1 cellular context compared by ENCODE assay signal in the genomic region with DNA sequence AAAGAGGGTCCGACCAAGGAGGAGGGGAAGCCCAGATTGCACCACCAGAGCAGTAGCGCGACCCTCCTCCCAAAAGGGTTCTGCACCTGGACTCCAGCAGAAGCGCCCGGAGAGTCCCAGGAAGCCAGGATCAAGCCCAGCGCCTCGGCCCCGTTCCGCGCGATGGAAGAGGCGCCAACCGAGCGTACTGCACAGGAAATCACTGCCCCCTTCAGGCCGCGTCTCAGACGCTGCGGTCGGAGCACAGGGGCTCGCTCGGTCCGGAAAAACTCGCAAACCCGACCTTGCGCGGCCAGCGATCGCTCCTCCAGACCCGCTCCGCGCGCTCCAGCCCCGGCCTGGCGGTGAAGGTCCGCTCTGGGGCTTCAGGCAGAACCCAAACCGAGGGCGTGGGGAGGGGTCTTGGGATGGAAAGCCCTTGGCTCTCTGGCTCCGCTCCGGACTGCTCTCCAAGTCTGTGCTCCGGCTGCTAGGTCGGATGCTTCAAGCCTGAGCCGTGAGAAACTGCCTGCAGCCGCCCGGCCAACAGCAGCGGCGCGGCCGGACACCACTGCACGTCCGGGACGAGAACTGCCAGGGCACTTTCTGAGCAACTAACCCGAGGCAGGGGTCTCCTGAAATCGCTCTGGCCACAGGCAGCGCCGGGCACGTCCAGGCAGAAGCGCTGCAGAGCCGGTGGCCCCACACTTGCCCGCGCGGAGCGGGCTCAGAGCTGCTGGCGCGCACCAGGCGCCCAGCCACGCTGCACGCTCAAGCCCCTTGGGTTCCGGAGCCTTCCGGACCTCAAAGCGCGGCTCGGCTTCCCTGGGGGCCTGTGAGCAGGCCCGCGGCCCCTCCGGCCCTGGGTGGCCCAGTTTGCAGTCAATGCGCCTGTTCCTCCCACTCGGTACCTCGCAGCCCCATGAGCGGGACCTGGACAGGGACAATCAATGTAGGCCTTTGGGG.
A peak's percentile ranks its signal among the peaks of the same experiment; 100 is the strongest.
TF ChIP-seq lines count a peak whose summit lies in the region.

No MANE protein-coding gene starts in this region.

TF ChIP-seq in K562, 482 proteins besides CTCF, POLR2A, EP300 and RAD21 (continues in another document):
- TF ChIP-seq, protein P1, sequence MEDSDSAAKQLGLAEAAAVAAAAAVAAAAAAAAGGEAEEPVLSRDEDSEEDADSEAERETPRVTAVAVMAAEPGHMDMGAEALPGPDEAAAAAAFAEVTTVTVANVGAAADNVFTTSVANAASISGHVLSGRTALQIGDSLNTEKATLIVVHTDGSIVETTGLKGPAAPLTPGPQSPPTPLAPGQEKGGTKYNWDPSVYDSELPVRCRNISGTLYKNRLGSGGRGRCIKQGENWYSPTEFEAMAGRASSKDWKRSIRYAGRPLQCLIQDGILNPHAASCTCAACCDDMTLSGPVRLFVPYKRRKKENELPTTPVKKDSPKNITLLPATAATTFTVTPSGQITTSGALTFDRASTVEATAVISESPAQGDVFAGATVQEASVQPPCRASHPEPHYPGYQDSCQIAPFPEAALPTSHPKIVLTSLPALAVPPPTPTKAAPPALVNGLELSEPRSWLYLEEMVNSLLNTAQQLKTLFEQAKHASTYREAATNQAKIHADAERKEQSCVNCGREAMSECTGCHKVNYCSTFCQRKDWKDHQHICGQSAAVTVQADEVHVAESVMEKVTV (CRISPR knock-in tag; IDR thresholded peaks at IDR 0.05): peak; percentile 44; the same call in 1 of the 2 replicates
- TF ChIP-seq ASH1L (IDR thresholded peaks at IDR 0.05; ENCODE audit: borderline replicate concordance, low read depth, partially characterized antibody) (no peak), TAL1 (IDR thresholded peaks at IDR 0.05) (no peak), ZNF384 (IDR thresholded peaks at IDR 0.05; ENCODE audit: low read depth, low read length) (no peak), KAT7 (CRISPR knock-in tag; IDR thresholded peaks at IDR 0.05; ENCODE audit: borderline replicate concordance) (no peak), RBM25 (IDR thresholded peaks at IDR 0.05; ENCODE audit: low read depth, low read length, severe bottlenecking) (no peak), ELK1 (CRISPR knock-in tag; IDR thresholded peaks at IDR 0.05) (no peak), MCM5 (IDR thresholded peaks at IDR 0.05; ENCODE audit: low read depth) (no peak), SFPQ (IDR thresholded peaks at IDR 0.05; ENCODE audit: low read depth, low read length) (no peak), DIDO1 (tag; IDR thresholded peaks at IDR 0.05; ENCODE audit: low read depth) (no peak), KDM2B (CRISPR knock-in tag; IDR thresholded peaks at IDR 0.05) (peak; percentile 55; the same call in 1 of the 2 replicates), HOMEZ (CRISPR knock-in tag; IDR thresholded peaks at IDR 0.05) (no peak), PHF20 (IDR thresholded peaks at IDR 0.05; ENCODE audit: partially characterized antibody) (peak; percentile 15), ZFP91 (CRISPR knock-in tag; IDR thresholded peaks at IDR 0.05) (no peak), HDGF (IDR thresholded peaks at IDR 0.05) (no peak), ZNF644 (tag; IDR thresholded peaks at IDR 0.05; ENCODE audit: low read depth) (no peak), CBX3 (IDR thresholded peaks at IDR 0.05; ENCODE audit: borderline replicate concordance in 1 of 2, low read length in 2 of 2) (peak in 1 of 2 experiments; percentile 30; a peak in 1 of 3 replicates), BHLHE40 (IDR thresholded peaks at IDR 0.05; ENCODE audit: low read length) (no peak), HMGN3 (IDR thresholded peaks at IDR 0.05; ENCODE audit: borderline replicate concordance, extremely low read depth, insufficient read length, low read depth, low read length) (peak; percentile 31), CC2D1A (IDR thresholded peaks at IDR 0.05) (0 out of 2 replicates have a peak, but pooled peaks have one; percentile 41), RFX5 (IDR thresholded peaks at IDR 0.05; ENCODE audit: low read depth, low read length) (no peak), KLF16 (IDR thresholded peaks at IDR 0.05) (no peak), ATF1 (CRISPR knock-in tag; IDR thresholded peaks at IDR 0.05) (no peak), ATF1 (tag; IDR thresholded peaks at IDR 0.05) (0 out of 2 replicates have a peak, but pooled peaks have one; percentile 21), ZBTB12 (CRISPR knock-in tag; IDR thresholded peaks at IDR 0.05) (no peak), TCF7 (IDR thresholded peaks at IDR 0.05; ENCODE audit: borderline replicate concordance) (no peak), ZFPM2 (CRISPR knock-in tag; IDR thresholded peaks at IDR 0.05) (no peak), RB1 (IDR thresholded peaks at IDR 0.05; ENCODE audit: low read depth) (peak; percentile 83), MCM2 (IDR thresholded peaks at IDR 0.05; ENCODE audit: low read depth) (no peak), FOXP1 (CRISPR knock-in tag; IDR thresholded peaks at IDR 0.05) (no peak), FOXJ3 (CRISPR knock-in tag; IDR thresholded peaks at IDR 0.05) (no peak), PRMT5 (CRISPR knock-in tag; IDR thresholded peaks at IDR 0.05) (no peak), HMG20B (CRISPR knock-in tag; IDR thresholded peaks at IDR 0.05) (no peak)
- TF ChIP-seq, protein P2, sequence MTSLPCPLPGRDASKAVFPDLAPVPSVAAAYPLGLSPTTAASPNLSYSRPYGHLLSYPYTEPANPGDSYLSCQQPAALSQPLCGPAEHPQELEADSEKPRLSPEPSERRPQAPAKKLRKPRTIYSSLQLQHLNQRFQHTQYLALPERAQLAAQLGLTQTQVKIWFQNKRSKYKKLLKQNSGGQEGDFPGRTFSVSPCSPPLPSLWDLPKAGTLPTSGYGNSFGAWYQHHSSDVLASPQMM (CRISPR knock-in tag; IDR thresholded peaks at IDR 0.05): no peak
- TF ChIP-seq, protein P3, sequence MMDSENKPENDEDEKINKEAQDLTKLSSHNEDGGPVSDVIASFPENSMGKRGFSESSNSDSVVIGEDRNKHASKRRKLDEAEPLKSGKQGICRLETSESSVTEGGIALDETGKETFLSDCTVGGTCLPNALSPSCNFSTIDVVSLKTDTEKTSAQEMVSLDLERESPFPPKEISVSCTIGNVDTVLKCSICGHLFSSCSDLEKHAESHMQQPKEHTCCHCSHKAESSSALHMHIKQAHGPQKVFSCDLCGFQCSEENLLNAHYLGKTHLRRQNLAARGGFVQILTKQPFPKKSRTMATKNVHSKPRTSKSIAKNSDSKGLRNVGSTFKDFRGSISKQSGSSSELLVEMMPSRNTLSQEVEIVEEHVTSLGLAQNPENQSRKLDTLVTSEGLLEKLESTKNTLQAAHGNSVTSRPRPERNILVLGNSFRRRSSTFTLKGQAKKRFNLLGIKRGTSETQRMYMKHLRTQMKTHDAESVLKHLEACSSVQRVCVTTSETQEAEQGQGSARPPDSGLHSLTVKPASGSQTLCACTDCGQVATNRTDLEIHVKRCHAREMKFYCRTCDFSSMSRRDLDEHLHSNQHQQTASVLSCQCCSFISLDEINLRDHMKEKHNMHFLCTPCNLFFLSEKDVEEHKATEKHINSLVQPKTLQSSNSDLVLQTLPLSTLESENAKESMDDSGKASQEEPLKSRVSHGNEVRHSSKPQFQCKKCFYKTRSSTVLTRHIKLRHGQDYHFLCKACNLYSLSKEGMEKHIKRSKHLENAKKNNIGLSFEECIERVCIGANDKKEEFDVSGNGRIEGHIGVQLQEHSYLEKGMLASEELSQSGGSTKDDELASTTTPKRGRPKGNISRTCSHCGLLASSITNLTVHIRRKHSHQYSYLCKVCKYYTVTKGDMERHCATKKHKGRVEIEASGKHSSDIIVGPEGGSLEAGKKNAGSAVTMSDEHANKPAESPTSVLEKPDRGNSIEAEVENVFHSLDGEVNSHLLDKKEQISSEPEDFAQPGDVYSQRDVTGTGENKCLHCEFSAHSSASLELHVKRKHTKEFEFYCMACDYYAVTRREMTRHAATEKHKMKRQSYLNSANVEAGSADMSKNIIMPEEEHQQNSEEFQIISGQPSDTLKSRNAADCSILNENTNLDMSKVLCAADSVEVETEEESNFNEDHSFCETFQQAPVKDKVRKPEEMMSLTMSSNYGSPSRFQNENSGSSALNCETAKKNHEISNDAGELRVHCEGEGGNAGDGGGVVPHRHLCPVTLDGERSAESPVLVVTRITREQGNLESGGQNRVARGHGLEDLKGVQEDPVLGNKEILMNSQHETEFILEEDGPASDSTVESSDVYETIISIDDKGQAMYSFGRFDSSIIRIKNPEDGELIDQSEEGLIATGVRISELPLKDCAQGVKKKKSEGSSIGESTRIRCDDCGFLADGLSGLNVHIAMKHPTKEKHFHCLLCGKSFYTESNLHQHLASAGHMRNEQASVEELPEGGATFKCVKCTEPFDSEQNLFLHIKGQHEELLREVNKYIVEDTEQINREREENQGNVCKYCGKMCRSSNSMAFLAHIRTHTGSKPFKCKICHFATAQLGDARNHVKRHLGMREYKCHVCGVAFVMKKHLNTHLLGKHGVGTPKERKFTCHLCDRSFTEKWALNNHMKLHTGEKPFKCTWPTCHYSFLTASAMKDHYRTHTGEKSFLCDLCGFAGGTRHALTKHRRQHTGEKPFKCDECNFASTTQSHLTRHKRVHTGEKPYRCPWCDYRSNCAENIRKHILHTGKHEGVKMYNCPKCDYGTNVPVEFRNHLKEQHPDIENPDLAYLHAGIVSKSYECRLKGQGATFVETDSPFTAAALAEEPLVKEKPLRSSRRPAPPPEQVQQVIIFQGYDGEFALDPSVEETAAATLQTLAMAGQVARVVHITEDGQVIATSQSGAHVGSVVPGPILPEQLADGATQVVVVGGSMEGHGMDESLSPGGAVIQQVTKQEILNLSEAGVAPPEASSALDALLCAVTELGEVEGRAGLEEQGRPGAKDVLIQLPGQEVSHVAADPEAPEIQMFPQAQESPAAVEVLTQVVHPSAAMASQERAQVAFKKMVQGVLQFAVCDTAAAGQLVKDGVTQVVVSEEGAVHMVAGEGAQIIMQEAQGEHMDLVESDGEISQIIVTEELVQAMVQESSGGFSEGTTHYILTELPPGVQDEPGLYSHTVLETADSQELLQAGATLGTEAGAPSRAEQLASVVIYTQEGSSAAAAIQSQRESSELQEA (IDR thresholded peaks at IDR 0.05; ENCODE audit: low read depth): no peak
- TF ChIP-seq, protein P4, sequence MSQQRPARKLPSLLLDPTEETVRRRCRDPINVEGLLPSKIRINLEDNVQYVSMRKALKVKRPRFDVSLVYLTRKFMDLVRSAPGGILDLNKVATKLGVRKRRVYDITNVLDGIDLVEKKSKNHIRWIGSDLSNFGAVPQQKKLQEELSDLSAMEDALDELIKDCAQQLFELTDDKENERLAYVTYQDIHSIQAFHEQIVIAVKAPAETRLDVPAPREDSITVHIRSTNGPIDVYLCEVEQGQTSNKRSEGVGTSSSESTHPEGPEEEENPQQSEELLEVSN (IDR thresholded peaks at IDR 0.05; ENCODE audit: borderline replicate concordance in 1 of 2, extremely low read depth in 1 of 2, insufficient read depth in 1 of 2, insufficient read length in 1 of 2, low read depth in 1 of 2, low read length in 1 of 2, poor library complexity in 1 of 2, severe bottlenecking in 1 of 2): peak in 1 of 2 experiments; percentile 40
- TF ChIP-seq, protein P5, sequence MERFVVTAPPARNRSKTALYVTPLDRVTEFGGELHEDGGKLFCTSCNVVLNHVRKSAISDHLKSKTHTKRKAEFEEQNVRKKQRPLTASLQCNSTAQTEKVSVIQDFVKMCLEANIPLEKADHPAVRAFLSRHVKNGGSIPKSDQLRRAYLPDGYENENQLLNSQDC (CRISPR knock-in tag; IDR thresholded peaks at IDR 0.05): no peak
